Comparison of ENCODE assay signal across 9 cellular contexts in genomic region chr10:103800789-103801540, GRCh38. TPM values are rescaled to one million over a fixed set of nuclear protein-coding genes. Genes with fewer than 3 reads are reported as not detected.
A peak's percentile ranks its signal among the peaks of the same experiment; 100 is the strongest.
DNase-seq lines count a peak whose midpoint lies in the region; ATAC-seq and TF ChIP-seq lines count a peak whose summit lies in the region.
"Had no signal": no experiment of that assay in that cellular context is flagged by ENCODE, and none has a peak within 500 bp of the region (broad histone marks: within the 10 kb centered on the region; RNA-seq: fewer than 3 reads in every experiment).

No MANE protein-coding gene starts in this region.

- H4K20me1 ChIP-seq in Loucy (ENCODE audit: insufficient read depth, low read length, poor library complexity, severe bottlenecking) = no peaks in the 10 kb centered on the region

- no peaks in the 10 kb centered on the region for H3K36me3 Mint-ChIP-seq in CD8-positive, alpha-beta T cell
- no peaks in the 10 kb centered on the region for H3K36me3 Mint-ChIP-seq in activated T-cell treated with anti-CD3 and anti-CD28 coated beads, Interleukin-2, amount 50 U/mL, for 4 hours (ENCODE audit: insufficient read depth)
- no peaks in the 10 kb centered on the region for H3K36me3 Mint-ChIP-seq in CD14-positive monocyte

- H3K4me3 ChIP-seq in CD8-positive, alpha-beta T cell (ENCODE audit: low read depth, low read length) = no peak overlapping the region
- H3K4me3 ChIP-seq in Loucy (ENCODE audit: low read length, poor library complexity, severe bottlenecking) (peak overlapping the region; percentile 63), trophoblast cell (ENCODE audit: low read depth, low read length) (no peak overlapping the region)

- H3K27ac ChIP-seq in CD8-positive, alpha-beta T cell (ENCODE audit: low read depth, low read length) = no peak overlapping the region
- H3K27ac ChIP-seq in trophoblast cell (ENCODE audit: low read depth, low read length) = no peak overlapping the region

- no peak overlapping the region for H2AK5ac ChIP-seq in trophoblast cell (ENCODE audit: low read length)

- no peak overlapping the region for H3K14ac ChIP-seq in trophoblast cell (ENCODE audit: low read length)

- H3K27ac Mint-ChIP-seq in CD8-positive, alpha-beta T cell = peak overlapping the region; percentile 17
- peak overlapping the region in 1 of 7 donors; percentile 69 for H3K27ac Mint-ChIP-seq in CD14-positive monocyte
- H3K27ac Mint-ChIP-seq: nephron had no signal

- intact Hi-C loops in CD8-positive, alpha-beta T cell (cut with DNase I, micrococcal nuclease) = loop anchor here in 1 of 2 experiments (5.0 kb wide), 1 partner anchor 46 kb away; no protein-coding TSS in a partner anchor
- intact Hi-C loops in CD14-positive monocyte (cut with micrococcal nuclease) = no loop called here

- no peak for TF ChIP-seq CTCF in CD8-positive, alpha-beta T cell (IDR thresholded peaks at IDR 0.05)
- TF ChIP-seq CTCF in Loucy (conservative IDR thresholded peaks at IDR 0.05; ENCODE audit: low read length) = no peak
- TF ChIP-seq CTCF in CD14-positive monocyte (IDR thresholded peaks at IDR 0.05) = no peak

- DNase-seq in CD8-positive, alpha-beta T cell = peak; percentile 8 to 61 (median 38)
- peak; percentile 13 for DNase-seq in activated T-cell treated with anti-CD3 and anti-CD28 coated beads, Interleukin-2, amount 50 U/mL, for 4 hours
- DNase-seq in trophoblast cell (peak; percentile 52 to 56), NCI-H2081 (lab: John Stamatoyannopoulos, UW) (no peak), 8988T (no peak), CD14-positive monocyte (ENCODE audit: low spot score) (no peak)

- POLR2A ChIA-PET in CD8-positive, alpha-beta T cell (lab: Charles Lee) = interaction anchor here (0.5 to 1.3 kb wide), 4 partner anchors 18 to 1478 kb away, joined by 3 read pairs; no protein-coding TSS in a partner anchor

- H3K9ac ChIP-seq in Loucy (ENCODE audit: low read depth, low read length, poor library complexity, severe bottlenecking) (peak overlapping the region; percentile 64), trophoblast cell (ENCODE audit: low read length) (no peak overlapping the region)

- no peak overlapping the region for H3K4me3 Mint-ChIP-seq in CD8-positive, alpha-beta T cell
- H3K4me3 Mint-ChIP-seq in activated T-cell treated with anti-CD3 and anti-CD28 coated beads, Interleukin-2, amount 50 U/mL, for 4 hours = no peak overlapping the region
- H3K4me3 Mint-ChIP-seq in CD14-positive monocyte = no peak overlapping the region
- H3K4me3 Mint-ChIP-seq: nephron had no signal

- H3K79me2 ChIP-seq in Loucy (ENCODE audit: insufficient read depth, low read length) = peaks cover 9% of the 10 kb centered on the region; the same call in 1 of the 2 replicates
- H3K79me2 ChIP-seq in trophoblast cell (ENCODE audit: control insufficient read depth, insufficient read depth, low read length, poor library complexity) = no peaks in the 10 kb centered on the region

- H3K27me3 Mint-ChIP-seq in CD8-positive, alpha-beta T cell (ENCODE audit: low read depth) = no peaks in the 10 kb centered on the region
- H3K27me3 Mint-ChIP-seq in activated T-cell treated with anti-CD3 and anti-CD28 coated beads, Interleukin-2, amount 50 U/mL, for 4 hours (ENCODE audit: low read depth) = no peaks in the 10 kb centered on the region
- H3K27me3 Mint-ChIP-seq in CD14-positive monocyte (ENCODE audit: low read depth in 3 of 3) = peaks cover 2 to 7% (median 2%) of the 10 kb centered on the region in 3 donors

- CTCF ChIA-PET in CD8-positive, alpha-beta T cell (lab: Charles Lee) = interaction anchor here (1.1 to 1.7 kb wide), 2 partner anchors 11 to 88 kb away, joined by 3 to 8 read pairs; no protein-coding TSS in a partner anchor

- no peak overlapping the region for H3K18ac ChIP-seq in trophoblast cell (ENCODE audit: low read length)

- no peaks in the 10 kb centered on the region for H3K9me3 Mint-ChIP-seq in CD8-positive, alpha-beta T cell
- no peaks in the 10 kb centered on the region for H3K9me3 Mint-ChIP-seq in activated T-cell treated with anti-CD3 and anti-CD28 coated beads, Interleukin-2, amount 50 U/mL, for 4 hours
- H3K9me3 Mint-ChIP-seq in CD14-positive monocyte = peaks cover 0 to 5% (median 0%) of the 10 kb centered on the region in 7 donors
- H3K9me3 Mint-ChIP-seq: nephron had no signal

- H2BK12ac ChIP-seq in trophoblast cell (ENCODE audit: low read length) = no peak overlapping the region

- H3K27me3 ChIP-seq in CD8-positive, alpha-beta T cell (ENCODE audit: insufficient read depth, low read length) = no peaks in the 10 kb centered on the region
- H3K27me3 ChIP-seq in Loucy (ENCODE audit: insufficient read depth, low read length, poor library complexity, severe bottlenecking) = no peaks in the 10 kb centered on the region
- no peaks in the 10 kb centered on the region for H3K27me3 ChIP-seq in trophoblast cell (ENCODE audit: insufficient read depth, low read length)

- WGBS in trophoblast cell (ENCODE audit: extremely low coverage, insufficient coverage, insufficient read length) = no CpG with 5 or more reads among the region's 10 CpGs

- no peaks in the 10 kb centered on the region for H3F3A ChIP-seq in Loucy (ENCODE audit: low read depth)

- no peak overlapping the region for H4K8ac ChIP-seq in trophoblast cell (ENCODE audit: low read depth, low read length)

- H3K9me2 ChIP-seq in Loucy (replicated peaks; ENCODE audit: low read depth, low read length) = no peaks in the 10 kb centered on the region

- H2BK120ac ChIP-seq in trophoblast cell (ENCODE audit: insufficient read depth, low read length, poor library complexity) = no peak overlapping the region

- ATAC-seq in CD8-positive, alpha-beta T cell = peak; percentile 82
- ATAC-seq in GM21367 (IDR thresholded peaks at IDR 0.05; ENCODE audit: unreplicated experiment) = peak; percentile 78
- ATAC-seq in activated T-cell treated with anti-CD3 and anti-CD28 coated beads, Interleukin-2, amount 50 U/mL, for 4 hours = peak; percentile 68 to 94

- peaks cover 9% of the 10 kb centered on the region for H3K4me1 ChIP-seq in CD8-positive, alpha-beta T cell (ENCODE audit: insufficient read depth, low read length)
- H3K4me1 ChIP-seq in Loucy (ENCODE audit: insufficient read depth, low read length, poor library complexity, severe bottlenecking) (peaks cover 39% of the 10 kb centered on the region), trophoblast cell (ENCODE audit: control insufficient read depth in 1 of 2, insufficient read depth in 2 of 2, low read length in 2 of 2) (peaks cover 17 to 28% of the 10 kb centered on the region in 2 experiments)

- H3K4me2 ChIP-seq in Loucy (ENCODE audit: low read depth, low read length, poor library complexity, severe bottlenecking) (peak overlapping the region; percentile 79), trophoblast cell (ENCODE audit: low read length) (no peak overlapping the region)

- peaks cover 24% of the 10 kb centered on the region for H3K4me1 Mint-ChIP-seq in CD8-positive, alpha-beta T cell (ENCODE audit: low read depth)
- H3K4me1 Mint-ChIP-seq in activated T-cell treated with anti-CD3 and anti-CD28 coated beads, Interleukin-2, amount 50 U/mL, for 4 hours (ENCODE audit: low read depth) = peaks cover 30% of the 10 kb centered on the region
- H3K4me1 Mint-ChIP-seq in CD14-positive monocyte = peaks cover 4% of the 10 kb centered on the region

- H3K79me1 ChIP-seq in trophoblast cell (ENCODE audit: low read length) = peaks cover 3% of the 10 kb centered on the region

- no peak overlapping the region for H2BK5ac ChIP-seq in trophoblast cell (ENCODE audit: low read depth, low read length, poor library complexity)

- H4K91ac ChIP-seq in trophoblast cell (ENCODE audit: low read depth, low read length) = no peak overlapping the region

- H4K12ac ChIP-seq in trophoblast cell (ENCODE audit: low read depth, low read length) = no peak overlapping the region

- 0 out of 2 replicates have a peak overlapping the region, but pooled peaks have one; percentile 3 for H2AFZ ChIP-seq in Loucy (ENCODE audit: low read length)
- no peak overlapping the region for H2AFZ ChIP-seq in trophoblast cell (ENCODE audit: insufficient read depth, low read length, poor library complexity)

- no peaks in the 10 kb centered on the region for H3K36me3 ChIP-seq in CD8-positive, alpha-beta T cell (ENCODE audit: insufficient read depth, low read length)
- peaks cover 20% of the 10 kb centered on the region; the same call in 1 of the 2 replicates for H3K36me3 ChIP-seq in Loucy (ENCODE audit: insufficient read depth, low read length)
- H3K36me3 ChIP-seq in trophoblast cell (ENCODE audit: control insufficient read depth in 1 of 2, insufficient read depth in 2 of 2, low read length in 2 of 2) = no peaks in the 10 kb centered on the region

- no peak overlapping the region for H3K23ac ChIP-seq in trophoblast cell (ENCODE audit: low read length)

- no peak overlapping the region for H3K4ac ChIP-seq in trophoblast cell (ENCODE audit: low read depth, low read length)

- no peaks in the 10 kb centered on the region for H3K9me3 ChIP-seq in CD8-positive, alpha-beta T cell (ENCODE audit: low read length)
- H3K9me3 ChIP-seq in Loucy (ENCODE audit: insufficient read depth, low read depth, low read length) (no peaks in the 10 kb centered on the region), trophoblast cell (ENCODE audit: insufficient read depth, low read depth, low read length) (no peaks in the 10 kb centered on the region)

RNA-seq across cellular contexts. Expression of gene SH3PXD2A, which starts 54.4 kb away (rescaled TPM):
- total RNA-seq in CD8-positive, alpha-beta T cell = 1 to 10 TPM; 7.6 to 9.2 TPM
- total RNA-seq in activated T-cell treated with anti-CD3 and anti-CD28 coated beads, Interleukin-2, amount 50 U/mL, for 4 hours = 1 to 10 TPM; 2.4 to 2.8 (median 2.4) TPM
- polyA plus RNA-seq in trophoblast cell (2013) = 8.3 and 8.6 TPM in 2 replicates
- under 1 TPM; 0.01 to 0.05 TPM for polyA plus RNA-seq in CD14-positive monocyte

Comparison
In these comparisons a context has a peak if more than half of its experiments do, and no peak if none do; other contexts are left out.
1. DNase-seq: peak in CD8-positive, alpha-beta T cell (7 of 7), activated T-cell treated with anti-CD3 and anti-CD28 coated beads, Interleukin-2, amount 50 U/mL, for 4 hours (single experiment) and trophoblast cell (2 of 2); none in NCI-H2081 (0 of 2), 8988T (single experiment) and CD14-positive monocyte (single experiment).
2. Peak in every context shown above with its lines, with median percentiles within 50 percentile points of each other: ATAC-seq.